In genomic region chr10:1608408-1609037, GRCh38 we compare ENCODE assay signal across 18 cellular contexts.
DNase-seq lines count a peak whose midpoint lies in the region; ATAC-seq and TF ChIP-seq lines count a peak whose summit lies in the region.
"Had no signal": no experiment of that assay in that cellular context is flagged by ENCODE, and none has a peak within 500 bp of the region (broad histone marks: within the 10 kb centered on the region; RNA-seq: fewer than 3 reads in every experiment).

No MANE protein-coding gene starts in this region.

- peaks cover 60% of the 10 kb centered on the region; the same call in 1 of the 2 replicates for H4K20me1 ChIP-seq in BLaER1

- CTCF ChIA-PET in WTC11 (lab: Charles Lee), result interaction anchor here (0.7 to 1.4 kb wide), 2 partner anchors 187 to 239 kb away, joined by 3 to 4 read pairs; no protein-coding TSS in a partner anchor

- no peaks in the 10 kb centered on the region for H3K9me3 Mint-ChIP-seq in WTC11
- H3K9me3 Mint-ChIP-seq in nephron progenitor cell, result no peaks in the 10 kb centered on the region
- H3K9me3 Mint-ChIP-seq: activated T-helper 17 cell treated with anti-CD3 and anti-CD28 coated beads, Interleukin-2, amount 50 U/mL, for 72 hours had no signal

- peaks cover 11% of the 10 kb centered on the region for H3K27me3 Mint-ChIP-seq in WTC11 (ENCODE audit: low read depth)
- H3K27me3 Mint-ChIP-seq in nephron progenitor cell (ENCODE audit: low read depth, poor library complexity), result peaks cover 39% of the 10 kb centered on the region

- peaks cover 38% of the 10 kb centered on the region for H3K4me1 ChIP-seq in BLaER1
- H3K4me1 ChIP-seq: psoas muscle had no signal

- H3K36me3 Mint-ChIP-seq in WTC11 (no peaks in the 10 kb centered on the region), nephron progenitor cell (ENCODE audit: low read depth) (no peaks in the 10 kb centered on the region)
- H3K36me3 Mint-ChIP-seq: CD4-positive, CD25-positive, alpha-beta regulatory T cell had no signal

- peak; percentile 78 for ATAC-seq in WTC11
- ATAC-seq: activated T-helper 17 cell treated with anti-CD3 and anti-CD28 coated beads, Interleukin-2, amount 50 U/mL, for 72 hours; psoas muscle had no signal

- H3K27ac Mint-ChIP-seq in WTC11 (no peak overlapping the region; the same call in 1 of the 2 replicates), nephron progenitor cell (no peak overlapping the region)
- H3K27ac Mint-ChIP-seq: activated T-helper 17 cell treated with anti-CD3 and anti-CD28 coated beads, Interleukin-2, amount 50 U/mL, for 72 hours; CD4-positive, CD25-positive, alpha-beta regulatory T cell had no signal

- DNase-seq in WTC11 (ENCODE audit: low spot score), result peak; percentile 53
- peak; percentile 28 for DNase-seq in iPS DF 19.7 (ENCODE audit: low read depth, low spot score)
- DNase-seq in nephron progenitor cell, result peak; percentile 44
- DNase-seq in GDM1 (lab: John Stamatoyannopoulos, UW), result no peak
- DNase-seq in RPMI8226, result no peak
- DNase-seq in T1000 (lab: John Stamatoyannopoulos, UW), result no peak
- DNase-seq in activated T-cell treated with anti-CD3 and anti-CD28 coated beads, Interleukin-2, amount 50 U/mL, for 1 hour, result no peak
- DNase-seq: activated CD4-positive, alpha-beta T cell treated with anti-CD3 and anti-CD28 coated beads for 4 hours; CD4-positive, CD25-positive, alpha-beta regulatory T cell; dermis blood vessel endothelial cell; DMS153; erythroblast; Kasumi-1; NCI-H1105; NCI-H526; psoas muscle had no signal

- peak overlapping the region; percentile 63 for H3K4me3 Mint-ChIP-seq in WTC11
- H3K4me3 Mint-ChIP-seq in nephron progenitor cell, result peak overlapping the region; percentile 44
- H3K4me3 Mint-ChIP-seq: activated T-helper 17 cell treated with anti-CD3 and anti-CD28 coated beads, Interleukin-2, amount 50 U/mL, for 72 hours had no signal

- 0 out of 2 replicates have a peak, but pooled peaks cover 3% of the 10 kb centered on the region for H3K27me3 ChIP-seq in BLaER1

- peak overlapping the region; percentile 45 for H3K4me2 ChIP-seq in BLaER1

- H3K9me3 ChIP-seq in BLaER1, result no peaks in the 10 kb centered on the region
- H3K9me3 ChIP-seq: psoas muscle had no signal

- H3K36me3 ChIP-seq in BLaER1, result no peaks in the 10 kb centered on the region

- H3K4me1 Mint-ChIP-seq in WTC11 (peaks cover 56% of the 10 kb centered on the region), nephron progenitor cell (peaks cover 75% of the 10 kb centered on the region)

- H3K4me3 ChIP-seq in BLaER1, result no peak overlapping the region
- H3K4me3 ChIP-seq: psoas muscle had no signal

- H3K27ac ChIP-seq in BLaER1, result no peak overlapping the region
- H3K27ac ChIP-seq: psoas muscle had no signal

- H3K9ac ChIP-seq in BLaER1, result no peak overlapping the region

- POLR2A ChIA-PET in WTC11 (lab: Charles Lee), result no interaction called here

- no peak for TF ChIP-seq CTCF in WTC11 (IDR thresholded peaks at IDR 0.05)
- TF ChIP-seq CTCF in nephron progenitor cell (IDR thresholded peaks at IDR 0.05), result no peak

TF ChIP-seq in WTC11, 78 proteins besides CTCF, POLR2A, EP300 and RAD21:
- no peak for TF ChIP-seq PRRX2 (CRISPR knock-in tag; IDR thresholded peaks at IDR 0.05)
- TF ChIP-seq SP1 (CRISPR knock-in tag; conservative IDR thresholded peaks at IDR 0.05), result no peak
- TF ChIP-seq OVOL2 (CRISPR knock-in tag; IDR thresholded peaks at IDR 0.05; ENCODE audit: borderline replicate concordance), result no peak
- TF ChIP-seq ZNF416 (CRISPR knock-in tag; IDR thresholded peaks at IDR 0.05), result no peak
- TF ChIP-seq IRF1 (CRISPR knock-in tag; IDR thresholded peaks at IDR 0.05), result no peak
- TF ChIP-seq STAT6 (CRISPR knock-in tag; conservative IDR thresholded peaks at IDR 0.05; ENCODE audit: low read depth), result no peak
- TF ChIP-seq ZNF281 (CRISPR knock-in tag; IDR thresholded peaks at IDR 0.05), result no peak
- TF ChIP-seq ETV6 (CRISPR knock-in tag; IDR thresholded peaks at IDR 0.05), result peak; percentile 85
- TF ChIP-seq ZNF263 (CRISPR knock-in tag; IDR thresholded peaks at IDR 0.05; ENCODE audit: low read depth), result no peak
- peak; percentile 98 for TF ChIP-seq ZNF512 (CRISPR knock-in tag; IDR thresholded peaks at IDR 0.05; ENCODE audit: borderline replicate concordance)
- TF ChIP-seq MLX (CRISPR knock-in tag; IDR thresholded peaks at IDR 0.05), result no peak

Comparison
In these comparisons a context has a peak if more than half of its experiments do, and no peak if none do; other contexts are left out.
1. DNase-seq: peak in WTC11 (single experiment), iPS DF 19.7 (single experiment) and nephron progenitor cell (single experiment); none in GDM1 (single experiment), RPMI8226 (single experiment), T1000 (single experiment) and activated T-cell treated with anti-CD3 and anti-CD28 coated beads, Interleukin-2, amount 50 U/mL, for 1 hour (single experiment).